Comparison of ENCODE assay signal across 24 cellular contexts in genomic region chr2:219261024-219261855, GRCh38. TPM values are rescaled to one million over a fixed set of nuclear protein-coding genes. Genes with fewer than 3 reads are reported as not detected.
"Had no signal": no experiment of that assay in that cellular context is flagged by ENCODE, and none has a peak within 500 bp of the region (broad histone marks: within the 10 kb centered on the region; RNA-seq: fewer than 3 reads in every experiment).

No MANE protein-coding gene starts in this region.

- H3K4me3 Mint-ChIP-seq: activated naive CD8-positive, alpha-beta T cell treated with anti-CD3 and anti-CD28 coated beads, Interleukin-2, amount 10 ng/mL, durations not matched to agents 7 days and 5 days; mesothelial cell of epicardium; nephron had no signal

- H3K36me3 Mint-ChIP-seq: activated naive CD8-positive, alpha-beta T cell treated with anti-CD3 and anti-CD28 coated beads, Interleukin-2, amount 10 ng/mL, durations not matched to agents 7 days and 5 days; brain; mesothelial cell of epicardium had no signal

- H3K4me2 ChIP-seq: hepatocyte had no signal

- H3K4me1 ChIP-seq: tibial nerve, uterus had no signal

- H3K27me3 ChIP-seq: dorsolateral prefrontal cortex, uterus had no signal

- H3K36me3 ChIP-seq: tibial nerve, uterus had no signal

- FAIRE-seq: colon, islet of Langerhans had no signal

- H3K27ac ChIP-seq: hepatocyte, tibial nerve, uterus had no signal

- DNase-seq: activated CD4-positive, alpha-beta T cell treated with anti-CD3 and anti-CD28 coated beads, Interleukin-2, amount 50 U/mL, for 1 hour; activated gamma-delta T cell treated with Interleukin-2 at 50 U/mL for 16 hours; activated naive CD8-positive, alpha-beta T cell treated with anti-CD3 and anti-CD28 coated beads, Interleukin-2, amount 10 ng/mL, durations not matched to agents 7 days and 5 days; caudate nucleus; foreskin fibroblast; left colon; stimulated activated CD4-positive, alpha-beta T cell treated with anti-CD3 and anti-CD28 coated beads, Interleukin-12 subunit alpha, Interleukin-12 subunit beta, amount 100 ng/mL, for 4 hours; stimulated activated CD4-positive, alpha-beta T cell treated with anti-CD3 and anti-CD28 coated beads, Interleukin-1b, Interleukin-23, amount 100 ng/mL, for 48 hours; stimulated activated CD8-positive, alpha-beta memory T cell treated with anti-CD3 and anti-CD28 coated beads, Interleukin-4, amount 100 ng/mL, for 48 hours; stimulated activated naive CD4-positive, alpha-beta T cell; substantia nigra; uterus had no signal

- H3K4me1 Mint-ChIP-seq: brain, mesothelial cell of epicardium, nephron had no signal

- ATAC-seq: activated CD4-positive, CD25-positive, alpha-beta regulatory T cell treated with anti-CD3 and anti-CD28 coated beads, Interleukin-2, amount 50 U/mL, for 24 hours; left colon had no signal

- H3K4me3 ChIP-seq: dorsolateral prefrontal cortex, hepatocyte, tibial nerve, uterus had no signal

- H3K27ac Mint-ChIP-seq: activated naive CD8-positive, alpha-beta T cell treated with anti-CD3 and anti-CD28 coated beads, Interleukin-2, amount 10 ng/mL, durations not matched to agents 7 days and 5 days; brain; mesothelial cell of epicardium; nephron had no signal

- H3K9me3 ChIP-seq: tibial nerve, uterus had no signal

- H3K9me3 Mint-ChIP-seq: activated naive CD8-positive, alpha-beta T cell treated with anti-CD3 and anti-CD28 coated beads, Interleukin-2, amount 10 ng/mL, durations not matched to agents 7 days and 5 days; brain; mesothelial cell of epicardium; nephron had no signal

RNA-seq across cellular contexts. Expression of gene TUBA4B, which starts 8.2 kb away (rescaled TPM):
- total RNA-seq: activated CD8-positive, alpha-beta memory T cell treated with anti-CD3 and anti-CD28 coated beads for 36 hours; activated naive CD8-positive, alpha-beta T cell treated with anti-CD3 and anti-CD28 coated beads, Interleukin-2, amount 10 ng/mL, durations not matched to agents 7 days and 5 days; glomerular endothelial cell; left colon; lung microvascular endothelial cell; mesothelial cell of epicardium; tibial nerve had no signal
- polyA plus RNA-seq: hepatocyte had no signal
